ENCODE assay signal across 19 cellular contexts in genomic region chr9:116940614-116941215, GRCh38.
DNase-seq lines count a peak whose midpoint lies in the region; ATAC-seq, FAIRE-seq and TF ChIP-seq lines count a peak whose summit lies in the region.
"Had no signal": no experiment of that assay in that cellular context is flagged by ENCODE, and none has a peak within 500 bp of the region (broad histone marks: within the 10 kb centered on the region; RNA-seq: fewer than 3 reads in every experiment).

No MANE protein-coding gene starts in this region.

- no peak for TF ChIP-seq CTCF in IMR-90 (conservative IDR thresholded peaks at IDR 0.05; ENCODE audit: low read depth, low read length)

- no peak overlapping the region for H2AK9ac ChIP-seq in IMR-90 (replicated peaks; ENCODE audit: low read depth, low read length, poor library complexity)

- no peak for TF ChIP-seq POLR2A in IMR-90 (IDR thresholded peaks at IDR 0.05; ENCODE audit: low read depth, low read length)

- H3K4me3 ChIP-seq in IMR-90 (ENCODE audit: insufficient read depth, low read depth, low read length) (no peak overlapping the region), mesenchymal stem cell (ENCODE audit: insufficient read depth in 1 of 2, low read depth in 1 of 2, low read length in 2 of 2) (no peak overlapping the region)
- H3K4me3 ChIP-seq: K562, Peyer's patch had no signal

- H3K4me3 Mint-ChIP-seq in immature natural killer cell = no peak overlapping the region
- H3K4me3 Mint-ChIP-seq: CD8-positive, alpha-beta T cell had no signal

- FAIRE-seq in RCC 7860 (lab: Jason Lieb, UNC) (peak; percentile 40), GM19239 (lab: Jason Lieb, UNC) (no peak)
- FAIRE-seq: GM18507, K562 had no signal

- H3K9me3 ChIP-seq in IMR-90 (ENCODE audit: control insufficient read depth, insufficient read depth, low read length) (no peaks in the 10 kb centered on the region), mesenchymal stem cell (ENCODE audit: control insufficient read depth, low read length) (no peaks in the 10 kb centered on the region)
- H3K9me3 ChIP-seq: Peyer's patch, SK-N-SH had no signal

- H3K23ac ChIP-seq in IMR-90 (ENCODE audit: low read depth, low read length) (no peak overlapping the region), mesenchymal stem cell (ENCODE audit: low read length in 2 of 2) (no peak overlapping the region)

- no peaks in the 10 kb centered on the region for H3K4me1 Mint-ChIP-seq in immature natural killer cell

- dilution Hi-C loops in IMR-90 (cut with HindIII; ENCODE audit: low sequenced_read_pairs, unreplicated experiment) = no loop called here

- H3K27me3 Mint-ChIP-seq in immature natural killer cell (ENCODE audit: low read depth in 3 of 3) = peaks cover 3 to 16% (median 10%) of the 10 kb centered on the region in 3 donors

- H3K4me2 ChIP-seq in IMR-90 (ENCODE audit: low read depth, low read length) = no peak overlapping the region; the same call in 1 of the 2 replicates
- H3K4me2 ChIP-seq in mesenchymal stem cell (ENCODE audit: low read length, poor library complexity, severe bottlenecking) = no peak overlapping the region
- H3K4me2 ChIP-seq: SK-N-SH had no signal

- no peak overlapping the region for H4K8ac ChIP-seq in IMR-90 (ENCODE audit: low read depth in 2 of 2, low read length in 2 of 2)
- H4K8ac ChIP-seq in mesenchymal stem cell (ENCODE audit: low read length) = no peak overlapping the region

- H4K20me1 ChIP-seq in IMR-90 (ENCODE audit: insufficient read depth, low read length) = no peaks in the 10 kb centered on the region

- CTCF ChIA-PET in IMR-90 (lab: Yijun Ruan, JAX) = no interaction called here

- H3K9me3 Mint-ChIP-seq in immature natural killer cell = peaks cover 3 to 24% (median 6%) of the 10 kb centered on the region in 6 donors

- H3K36me3 ChIP-seq in IMR-90 (ENCODE audit: control insufficient read depth, insufficient read depth, low read length) (no peaks in the 10 kb centered on the region), mesenchymal stem cell (ENCODE audit: control insufficient read depth in 1 of 2, insufficient read depth in 2 of 2, low read depth in 1 of 2, low read length in 2 of 2) (no peaks in the 10 kb centered on the region)
- H3K36me3 ChIP-seq: Peyer's patch had no signal

- POLR2A ChIA-PET in IMR-90 (lab: Charles Lee; ENCODE audit: unreplicated experiment) = no interaction called here

- no peak overlapping the region for H3K27ac ChIP-seq in IMR-90 (ENCODE audit: insufficient read depth, low read length)
- H3K27ac ChIP-seq in epithelial cell of prostate = peak overlapping the region; percentile 38
- no peak overlapping the region for H3K27ac ChIP-seq in mesenchymal stem cell (ENCODE audit: low read length, poor library complexity, severe bottlenecking)
- H3K27ac ChIP-seq: Peyer's patch had no signal

- H3K4ac ChIP-seq in IMR-90 (ENCODE audit: low read depth, low read length) (no peak overlapping the region), mesenchymal stem cell (ENCODE audit: low read depth in 1 of 2, low read length in 2 of 2) (no peak overlapping the region)

- H2BK20ac ChIP-seq in IMR-90 (ENCODE audit: low read depth, low read length) = no peak overlapping the region; the same call in 1 of the 2 replicates

- ATAC-seq in IMR-90 (ENCODE audit: low read depth) = no peak
- ATAC-seq: CD8-positive, alpha-beta T cell; K562 had no signal

- H2BK15ac ChIP-seq in IMR-90 (ENCODE audit: low read depth, low read length) (no peak overlapping the region), mesenchymal stem cell (ENCODE audit: low read depth, poor library complexity, severe bottlenecking) (no peak overlapping the region)

- no peak overlapping the region for H4K5ac ChIP-seq in IMR-90 (ENCODE audit: low read depth, low read length)

- H3K27me3 ChIP-seq in IMR-90 (ENCODE audit: control insufficient read depth, insufficient read depth, low read length) (no peaks in the 10 kb centered on the region), mesenchymal stem cell (ENCODE audit: control insufficient read depth in 1 of 2, insufficient read depth in 1 of 2, low read length in 2 of 2) (no peaks in the 10 kb centered on the region)
- H3K27me3 ChIP-seq: Peyer's patch had no signal

- H3K9me1 ChIP-seq in IMR-90 (ENCODE audit: insufficient read depth, low read length) = peaks cover 2% of the 10 kb centered on the region; the same call in 1 of the 2 replicates

- peaks cover 0 to 3% (median 0%) of the 10 kb centered on the region in 3 donors for H3K36me3 Mint-ChIP-seq in immature natural killer cell
- H3K36me3 Mint-ChIP-seq: CD8-positive, alpha-beta T cell had no signal

- H4K91ac ChIP-seq in IMR-90 (ENCODE audit: insufficient read depth, low read depth, low read length) (no peak overlapping the region), mesenchymal stem cell (ENCODE audit: low read length) (no peak overlapping the region)

- in situ Hi-C loops in IMR-90 (cut with MboI; ENCODE audit: low sequenced_read_pairs) = no loop called here

- WGBS in IMR-90 (ENCODE audit: extremely low coverage in 2 of 2, insufficient read length in 1 of 2), 2 experiments = no CpG with 5 or more reads among the region's 4 CpGs
- 95% methylated on average over 1 of the region's 4 CpGs for WGBS in mesenchymal stem cell

- H3K56ac ChIP-seq in IMR-90 (ENCODE audit: extremely low read depth, insufficient read depth, low read length) = no peak overlapping the region

- peak; percentile 44 for DNase-seq in IMR-90
- no peak for DNase-seq in RCC 7860 (ENCODE audit: low spot score)
- DNase-seq in epithelial cell of prostate (ENCODE audit: low read depth, low spot score) = peak; percentile 20
- DNase-seq in DMS153 (lab: John Stamatoyannopoulos, UW) = no peak
- no peak for DNase-seq in GM19239 (ENCODE audit: insufficient read length, low spot score)
- no peak for DNase-seq in mesenchymal stem cell
- no peak for DNase-seq in immature natural killer cell
- DNase-seq: CD8-positive, alpha-beta T cell; GDM1; NCI-H1105; NCI-H146; NCI-H2029; NCI-H2227 treated with DMSO at 0.1 percent for 48 hours; NCI-H510A; Peyer's patch; Right ventricle myocardium superior; SK-N-SH had no signal

- peak overlapping the region; percentile 22; the same call in 1 of the 2 replicates for H2BK120ac ChIP-seq in IMR-90 (ENCODE audit: low read depth, low read length)
- H2BK120ac ChIP-seq in mesenchymal stem cell (ENCODE audit: low read depth, low read length) = no peak overlapping the region

- H3K18ac ChIP-seq in IMR-90 (ENCODE audit: low read depth, low read length) (no peak overlapping the region), mesenchymal stem cell (ENCODE audit: low read depth in 1 of 2, low read length in 2 of 2) (no peak overlapping the region)

- H3K79me1 ChIP-seq in IMR-90 (ENCODE audit: low read depth in 1 of 2, low read length in 2 of 2) = no peaks in the 10 kb centered on the region
- no peaks in the 10 kb centered on the region for H3K79me1 ChIP-seq in mesenchymal stem cell (replicated peaks; ENCODE audit: low read length, poor library complexity, severe bottlenecking)

- H3K9ac ChIP-seq in IMR-90 (ENCODE audit: low read depth, low read length) (no peak overlapping the region), mesenchymal stem cell (ENCODE audit: low read length) (no peak overlapping the region)
- H3K9ac ChIP-seq: SK-N-SH had no signal

- H3K14ac ChIP-seq in IMR-90 (replicated peaks; ENCODE audit: low read depth, low read length) (no peak overlapping the region), mesenchymal stem cell (ENCODE audit: low read length in 2 of 2) (no peak overlapping the region)

- H2BK12ac ChIP-seq in mesenchymal stem cell (ENCODE audit: low read length in 2 of 2) = no peak overlapping the region

- BruUV-seq in IMR-90 (replicated peaks; lab: Mats Ljungman, UMichigan) = no TSS peak

- no peak overlapping the region for H3K27ac Mint-ChIP-seq in immature natural killer cell
- H3K27ac Mint-ChIP-seq: CD8-positive, alpha-beta T cell had no signal

- H3K4me1 ChIP-seq in IMR-90 (ENCODE audit: control insufficient read depth, insufficient read depth, low read length) = peaks cover 6% of the 10 kb centered on the region; the same call in 1 of the 2 replicates
- H3K4me1 ChIP-seq in mesenchymal stem cell (ENCODE audit: control insufficient read depth, insufficient read depth, low read depth, low read length) = no peaks in the 10 kb centered on the region
- H3K4me1 ChIP-seq: Peyer's patch had no signal

- H2BK5ac ChIP-seq in IMR-90 (ENCODE audit: low read depth, low read length, poor library complexity, severe bottlenecking) (no peak overlapping the region), mesenchymal stem cell (ENCODE audit: low read depth, low read length, poor library complexity, severe bottlenecking) (no peak overlapping the region)

- H2AFZ ChIP-seq in IMR-90 (replicated peaks; ENCODE audit: low read length, poor library complexity) = no peak overlapping the region
- no peak overlapping the region for H2AFZ ChIP-seq in mesenchymal stem cell (ENCODE audit: low read depth, low read length)

- TF ChIP-seq RAD21 in IMR-90 (IDR thresholded peaks at IDR 0.05; ENCODE audit: low read length) = no peak

- intact Hi-C loops in IMR-90 (cut with micrococcal nuclease) = no loop called here

- H2AK5ac ChIP-seq in IMR-90 (ENCODE audit: low read depth, low read length) (no peak overlapping the region), mesenchymal stem cell (ENCODE audit: low read length, severe bottlenecking) (no peak overlapping the region)

TF ChIP-seq in IMR-90, 13 proteins besides CTCF, POLR2A, EP300 and RAD21 (continues in another document):
- TF ChIP-seq MAFK (IDR thresholded peaks at IDR 0.05; ENCODE audit: low read depth, low read length) (no peak), NFE2L2 (IDR thresholded peaks at IDR 0.05; ENCODE audit: low read depth, low read length) (no peak), MAZ (IDR thresholded peaks at IDR 0.05; ENCODE audit: borderline replicate concordance, low read depth, low read length) (no peak), ELK1 (IDR thresholded peaks at IDR 0.05; ENCODE audit: borderline replicate concordance, low read depth, low read length) (no peak), CHD1 (IDR thresholded peaks at IDR 0.05; ENCODE audit: low read depth, low read length) (no peak), CEBPB (IDR thresholded peaks at IDR 0.05; ENCODE audit: low read depth, low read length) (no peak), BHLHE40 (IDR thresholded peaks at IDR 0.05; ENCODE audit: low read depth, low read length) (no peak)

Comparison
In these comparisons a context has a peak if more than half of its experiments do, and no peak if none do; other contexts are left out.
1. DNase-seq: peak in IMR-90 (single experiment) and epithelial cell of prostate (single experiment); none in RCC 7860 (single experiment), DMS153 (single experiment), GM19239 (single experiment), mesenchymal stem cell (single experiment) and immature natural killer cell (0 of 3).